Comparison of ENCODE assay signal across 21 cellular contexts in genomic region chr10:74863508-74863907, GRCh38. TPM values are rescaled to one million over a fixed set of nuclear protein-coding genes. Genes with fewer than 3 reads are reported as not detected.
DNase-seq lines count a peak whose midpoint lies in the region; ATAC-seq and TF ChIP-seq lines count a peak whose summit lies in the region.
"Had no signal": no experiment of that assay in that cellular context is flagged by ENCODE, and none has a peak within 500 bp of the region (broad histone marks: within the 10 kb centered on the region; RNA-seq: fewer than 3 reads in every experiment).

No MANE protein-coding gene starts in this region.

- POLR2A ChIA-PET in IMR-90 (lab: Charles Lee; ENCODE audit: unreplicated experiment) (no interaction called here), SK-N-SH (lab: Yijun Ruan, JAX) (no interaction called here)

- peaks cover 4% of the 10 kb centered on the region; the same call in 1 of the 2 replicates for H3K4me1 ChIP-seq in IMR-90 (ENCODE audit: control insufficient read depth, insufficient read depth, low read length)
- H3K4me1 ChIP-seq in SK-N-SH (ENCODE audit: control insufficient read depth in 1 of 2, insufficient read depth in 2 of 2, low read depth in 1 of 2, low read length in 1 of 2): peaks cover 4 to 8% of the 10 kb centered on the region in 2 experiments
- peaks cover 13 to 83% (median 56%) of the 10 kb centered on the region in 4 donors for H3K4me1 ChIP-seq in esophagus muscularis mucosa
- H3K4me1 ChIP-seq: BLaER1 treated with 17β-estradiol and CSF1 and Interleukin-3, amounts not matched to agents 10 nM and 100 nM had no signal

- H3F3A ChIP-seq in SK-N-SH (replicated peaks; ENCODE audit: insufficient read depth): no peaks in the 10 kb centered on the region

- H4K20me1 ChIP-seq in IMR-90 (ENCODE audit: insufficient read depth, low read length) (peaks cover 7% of the 10 kb centered on the region; the same call in 1 of the 2 replicates), SK-N-SH (ENCODE audit: insufficient read depth) (peaks cover 62% of the 10 kb centered on the region)

- peaks cover 61% of the 10 kb centered on the region for H3K79me2 ChIP-seq in SK-N-SH (ENCODE audit: insufficient read depth)

- peaks cover 3% of the 10 kb centered on the region; the same call in 1 of the 2 replicates for H3K9me1 ChIP-seq in IMR-90 (ENCODE audit: insufficient read depth, low read length)

- H3K27me3 ChIP-seq in IMR-90 (ENCODE audit: control insufficient read depth, insufficient read depth, low read length) (no peaks in the 10 kb centered on the region), SK-N-SH (ENCODE audit: insufficient read depth) (no peaks in the 10 kb centered on the region), esophagus muscularis mucosa (no peaks in the 10 kb centered on the region)
- H3K27me3 ChIP-seq: BLaER1 treated with 17β-estradiol and CSF1 and Interleukin-3, amounts not matched to agents 10 nM and 100 nM; heart right ventricle had no signal

- no peak overlapping the region for H2BK120ac ChIP-seq in IMR-90 (ENCODE audit: low read depth, low read length)

- H2AFZ ChIP-seq in IMR-90 (replicated peaks; ENCODE audit: low read length, poor library complexity): no peak overlapping the region
- no peak overlapping the region for H2AFZ ChIP-seq in SK-N-SH (ENCODE audit: low read depth)

- no TSS peak for BruUV-seq in IMR-90 (replicated peaks; lab: Mats Ljungman, UMichigan)

- no peaks in the 10 kb centered on the region for H3K9me2 ChIP-seq in SK-N-SH

- CTCF ChIA-PET in IMR-90 (lab: Yijun Ruan, JAX): no interaction called here
- CTCF ChIA-PET in SK-N-SH (lab: Yijun Ruan, JAX): no interaction called here

- H2BK15ac ChIP-seq in IMR-90 (ENCODE audit: low read depth, low read length): no peak overlapping the region

- H3K9me3 ChIP-seq in IMR-90 (ENCODE audit: control insufficient read depth, insufficient read depth, low read length) (no peaks in the 10 kb centered on the region), SK-N-SH (no peaks in the 10 kb centered on the region), esophagus muscularis mucosa (no peaks in the 10 kb centered on the region)
- H3K9me3 ChIP-seq: A549; BLaER1 treated with 17β-estradiol and CSF1 and Interleukin-3, amounts not matched to agents 10 nM and 100 nM; heart right ventricle had no signal

- H3K4me3 ChIP-seq in AG10803 (ENCODE audit: low read length) (no peak overlapping the region), IMR-90 (ENCODE audit: insufficient read depth, low read depth, low read length) (no peak overlapping the region), SK-N-SH (ENCODE audit: low read depth in 2 of 2, low read length in 1 of 2) (no peak overlapping the region), epithelial cell of esophagus (ENCODE audit: low read length) (no peak overlapping the region), foreskin fibroblast (ENCODE audit: low read depth in 1 of 2, low read length in 2 of 2) (no peak overlapping the region), esophagus muscularis mucosa (no peak overlapping the region)
- H3K4me3 ChIP-seq: A549; BLaER1 treated with 17β-estradiol and CSF1 and Interleukin-3, amounts not matched to agents 10 nM and 100 nM; heart right ventricle; smooth muscle cell had no signal

- no peak overlapping the region for H2BK20ac ChIP-seq in IMR-90 (ENCODE audit: low read depth, low read length)

- no peak overlapping the region for H3K4me2 ChIP-seq in IMR-90 (ENCODE audit: low read depth, low read length)
- H3K4me2 ChIP-seq in SK-N-SH: no peak overlapping the region
- H3K4me2 ChIP-seq: A549; BLaER1 treated with 17β-estradiol and CSF1 and Interleukin-3, amounts not matched to agents 10 nM and 100 nM; smooth muscle cell had no signal

- peaks cover 40 to 64% of the 10 kb centered on the region in 2 experiments for H3K79me1 ChIP-seq in IMR-90 (ENCODE audit: low read depth in 1 of 2, low read length in 2 of 2)

- dilution Hi-C loops in IMR-90 (cut with HindIII; ENCODE audit: low sequenced_read_pairs, unreplicated experiment): no loop called here

- no peak overlapping the region for H2AK9ac ChIP-seq in IMR-90 (replicated peaks; ENCODE audit: low read depth, low read length, poor library complexity)

- H3K18ac ChIP-seq in IMR-90 (ENCODE audit: low read depth, low read length): no peak overlapping the region

- no peak overlapping the region for H3K14ac ChIP-seq in IMR-90 (replicated peaks; ENCODE audit: low read depth, low read length)

- H3K23ac ChIP-seq in IMR-90 (ENCODE audit: low read depth, low read length): no peak overlapping the region

- H3K36me3 ChIP-seq in IMR-90 (ENCODE audit: control insufficient read depth, insufficient read depth, low read length): peaks cover 2% of the 10 kb centered on the region; the same call in 1 of the 2 replicates
- H3K36me3 ChIP-seq in SK-N-SH (replicated peaks in 1 of 2; ENCODE audit: control insufficient read depth in 1 of 2, insufficient read depth in 2 of 2, low read length in 1 of 2): peaks cover 0 to 5% of the 10 kb centered on the region in 2 experiments
- no peaks in the 10 kb centered on the region for H3K36me3 ChIP-seq in esophagus muscularis mucosa

- intact Hi-C loops in IMR-90 (cut with micrococcal nuclease) (no loop called here), esophagus muscularis mucosa (cut with DNase I) (no loop called here)

- H3K9ac ChIP-seq in IMR-90 (ENCODE audit: low read depth, low read length): no peak overlapping the region
- no peak overlapping the region for H3K9ac ChIP-seq in SK-N-SH
- H3K9ac ChIP-seq: BLaER1 treated with 17β-estradiol and CSF1 and Interleukin-3, amounts not matched to agents 10 nM and 100 nM had no signal

- ATAC-seq in IMR-90 (ENCODE audit: low read depth) (no peak), HG03521 (IDR thresholded peaks at IDR 0.05; ENCODE audit: unreplicated experiment) (no peak)
- ATAC-seq: A549, esophagus mucosa, heart right ventricle, T-cell had no signal

- no peak overlapping the region for H4K5ac ChIP-seq in IMR-90 (ENCODE audit: low read depth, low read length)

- no peak overlapping the region for H4K91ac ChIP-seq in IMR-90 (ENCODE audit: insufficient read depth, low read depth, low read length)

- WGBS in IMR-90 (ENCODE audit: extremely low coverage in 2 of 2, insufficient read length in 1 of 2), 2 experiments: no CpG with 5 or more reads among the region's 2 CpGs
- 63% methylated on average over 2 of the region's 2 CpGs for WGBS in SK-N-SH (ENCODE audit: low lambda C conversion rate)
- 83% methylated on average over 2 of the region's 2 CpGs for WGBS in esophagus muscularis mucosa

- no peak overlapping the region for H2BK5ac ChIP-seq in IMR-90 (ENCODE audit: low read depth, low read length, poor library complexity, severe bottlenecking)

- in situ Hi-C loops in IMR-90 (cut with MboI; ENCODE audit: low sequenced_read_pairs): no loop called here

- TF ChIP-seq CTCF in AG10803 (conservative IDR thresholded peaks at IDR 0.05; ENCODE audit: low read length): no peak
- TF ChIP-seq CTCF in IMR-90 (conservative IDR thresholded peaks at IDR 0.05; ENCODE audit: low read depth, low read length): no peak
- no peak for TF ChIP-seq CTCF in SK-N-SH (IDR thresholded peaks at IDR 0.05)
- no peak for TF ChIP-seq CTCF in epithelial cell of esophagus (IDR thresholded peaks at IDR 0.05; ENCODE audit: insufficient read depth, low read depth, low read length, missing control alignments)
- no peak for TF ChIP-seq CTCF in foreskin fibroblast (IDR thresholded peaks at IDR 0.05; ENCODE audit: low read depth, low read length)
- TF ChIP-seq CTCF in esophagus muscularis mucosa (IDR thresholded peaks at IDR 0.05): no peak

- no peak overlapping the region for H3K56ac ChIP-seq in IMR-90 (ENCODE audit: extremely low read depth, insufficient read depth, low read length)

- TF ChIP-seq POLR2A in IMR-90 (IDR thresholded peaks at IDR 0.05; ENCODE audit: low read depth, low read length): no peak
- TF ChIP-seq POLR2A in esophagus muscularis mucosa (IDR thresholded peaks at IDR 0.05; ENCODE audit: low read depth): no peak

- TF ChIP-seq EP300 in SK-N-SH (IDR thresholded peaks at IDR 0.05; ENCODE audit: borderline replicate concordance in 1 of 2, low read depth in 1 of 2, low read length in 1 of 2): 0 out of 4 replicates have a peak, but pooled peaks of 1 of the 2 experiments have one; percentile 39
- no peak for TF ChIP-seq EP300 in esophagus muscularis mucosa (IDR thresholded peaks at IDR 0.05)

- H2AK5ac ChIP-seq in IMR-90 (ENCODE audit: low read depth, low read length): no peak overlapping the region

- TF ChIP-seq RAD21 in IMR-90 (IDR thresholded peaks at IDR 0.05; ENCODE audit: low read length) (no peak), SK-N-SH (IDR thresholded peaks at IDR 0.05; ENCODE audit: low read length) (no peak)

- H3K4ac ChIP-seq in IMR-90 (ENCODE audit: low read depth, low read length): no peak overlapping the region

- H4K8ac ChIP-seq in IMR-90 (ENCODE audit: low read depth in 2 of 2, low read length in 2 of 2): no peak overlapping the region

- DNase-seq in AG10803 (ENCODE audit: low read depth) (peak; percentile 46), IMR-90 (no peak), SK-N-SH (no peak), epithelial cell of esophagus (ENCODE audit: low read depth) (peak; percentile 25), HK-2 (ENCODE audit: unreplicated experiment) (no peak), foreskin fibroblast (no peak), esophagus muscularis mucosa (ENCODE audit: extremely low spot score) (no peak)
- DNase-seq: activated CD4-positive, alpha-beta T cell treated with anti-CD3 and anti-CD28 coated beads, Interleukin-2, amount 50 U/mL, for 4 hours; activated naive CD4-positive, alpha-beta T cell treated with Interleukin-2 at 50 U/mL for 16 hours; activated T-cell treated with anti-CD3 and anti-CD28 coated beads, Interleukin-2, amount 50 U/mL, for 1 hour; anterior cingulate cortex; cerebellar nuclear complex; heart right ventricle; NCI-H1436; RPMI8226; T-cell had no signal

- H3K27ac ChIP-seq in IMR-90 (ENCODE audit: insufficient read depth, low read length): no peak overlapping the region
- no peak overlapping the region for H3K27ac ChIP-seq in SK-N-SH (ENCODE audit: low read depth in 2 of 2, low read length in 1 of 2)
- H3K27ac ChIP-seq in esophagus muscularis mucosa (replicated peaks in 1 of 4): no peak overlapping the region
- H3K27ac ChIP-seq: A549; BLaER1 treated with 17β-estradiol and CSF1 and Interleukin-3, amounts not matched to agents 10 nM and 100 nM; heart right ventricle had no signal

TF ChIP-seq in IMR-90, 13 proteins besides CTCF, POLR2A, EP300 and RAD21 (continues in another document):
- peak; percentile 48; the same call in 1 of the 2 replicates for TF ChIP-seq CEBPB (IDR thresholded peaks at IDR 0.05; ENCODE audit: low read depth, low read length)

TF ChIP-seq in SK-N-SH, 30 proteins besides CTCF, POLR2A, EP300 and RAD21 (continues in another document):
- TF ChIP-seq FOXJ3 (CRISPR knock-in tag; IDR thresholded peaks at IDR 0.05): no peak
- peak; percentile 64 for TF ChIP-seq JUND (IDR thresholded peaks at IDR 0.05)

RNA-seq across cellular contexts. Expression of gene KAT6B, which starts 37.1 kb away (rescaled TPM):
- 27.8 and 28.1 TPM in 2 replicates for total RNA-seq in IMR-90 (2012; rRNA removed)
- 8.1 and 8.8 TPM in 2 replicates for polyA plus RNA-seq in IMR-90 (2012; rRNA removed)
- 3.6 and 4.2 TPM in 2 replicates for polyA plus RNA-seq in IMR-90 (2012; cell fraction: cytosol; rRNA removed)
- 9.0 and 13.6 TPM in 2 replicates for polyA plus RNA-seq in IMR-90 (2012; cell fraction: nucleus; rRNA removed; ENCODE audit: low replicate concordance)
- polyA plus RNA-seq in SK-N-SH (2012; rRNA removed): 4.3 and 4.6 TPM in 2 replicates
- polyA plus RNA-seq in SK-N-SH (2012; cell fraction: cytosol; rRNA removed): 5.8 and 6.1 TPM in 2 replicates
- 11.5 and 13.6 TPM in 2 replicates for polyA plus RNA-seq in SK-N-SH (2012; cell fraction: nucleus; rRNA removed)
- 10 to 100 TPM; 50.0 to 75.8 (median 57.5) TPM for total RNA-seq in esophagus muscularis mucosa

Comparison
In these comparisons a context has a peak if more than half of its experiments do, and no peak if none do; other contexts are left out.
1. DNase-seq: peak in AG10803 (single experiment) and epithelial cell of esophagus (single experiment); none in IMR-90 (single experiment), SK-N-SH (single experiment), HK-2 (single experiment), foreskin fibroblast (0 of 2) and esophagus muscularis mucosa (single experiment).